11 cellular contexts compared by ENCODE assay signal in the genomic region with DNA sequence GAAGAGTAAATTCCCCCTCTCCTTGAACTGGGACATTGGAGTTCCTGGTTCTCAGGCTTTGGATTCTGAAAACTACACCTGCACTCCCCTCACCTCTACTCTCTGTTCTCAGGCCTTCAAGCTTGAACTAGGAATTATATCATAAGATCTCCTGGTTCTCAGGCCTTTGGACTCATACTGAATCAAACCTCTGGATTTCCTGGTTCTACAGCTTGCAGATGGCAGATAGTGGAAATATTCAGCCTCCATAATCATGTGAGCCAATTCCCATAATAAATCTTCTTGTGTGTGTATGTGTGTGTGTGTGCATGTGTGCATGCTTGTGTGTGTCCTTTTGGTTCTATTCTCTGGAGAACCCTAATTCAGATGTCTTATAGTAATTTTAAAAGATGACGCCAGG.
"Had no signal": no experiment of that assay in that cellular context is flagged by ENCODE, and none has a peak within 500 bp of the region (broad histone marks: within the 10 kb centered on the region; RNA-seq: fewer than 3 reads in every experiment).

No MANE protein-coding gene starts in this region.

- H3K4me3 ChIP-seq: GM23248, GM23338, HAP-1 had no signal

- ATAC-seq: GM23338, HCT116 had no signal

- H3K27ac Mint-ChIP-seq: GM23338, H9, HFFc6 had no signal

- H3K9me3 Mint-ChIP-seq: GM23338, H9, HFFc6 had no signal

- FAIRE-seq: H1, H54 had no signal

- H3K36me3 ChIP-seq: HAP-1 had no signal

- H3K4me3 Mint-ChIP-seq: GM23338, H9, HFFc6 had no signal

- H3K9me3 ChIP-seq: HAP-1 had no signal

- DNase-seq: GM23248, GOT3, H7, H9, HCEC 1CT, HFFc6 had no signal

- H3K4me1 ChIP-seq: HAP-1 had no signal

- H3K27ac ChIP-seq: GM23248 had no signal
